24 cellular contexts compared by ENCODE assay signal in genomic region chrX:68848189-68848940, GRCh38. TPM values are rescaled to one million over a fixed set of nuclear protein-coding genes. Genes with fewer than 3 reads are reported as not detected.
A peak's percentile ranks its signal among the peaks of the same experiment; 100 is the strongest.
DNase-seq lines count a peak whose midpoint lies in the region; ATAC-seq, FAIRE-seq and TF ChIP-seq lines count a peak whose summit lies in the region.
"Had no signal": no experiment of that assay in that cellular context is flagged by ENCODE, and none has a peak within 500 bp of the region (broad histone marks: within the 10 kb centered on the region; RNA-seq: fewer than 3 reads in every experiment).

No MANE protein-coding gene starts in this region.

- TF ChIP-seq CTCF in brain (conservative IDR thresholded peaks at IDR 0.05) (no peak), pancreas (IDR thresholded peaks at IDR 0.05) (no peak), heart left ventricle (IDR thresholded peaks at IDR 0.05) (no peak)

- no peak overlapping the region for H3K4me3 Mint-ChIP-seq in brain
- H3K4me3 Mint-ChIP-seq: CD4-positive, alpha-beta T cell; H9; HFFc6 had no signal

- WGBS in pancreas, 2 donors: 69 to 84% methylated on average over 8 of the region's 8 CpGs
- 73 to 87% (median 79%) methylated on average over 8 of the region's 8 CpGs for WGBS in heart left ventricle, 4 donors

- H3K4me1 ChIP-seq in pancreas (peaks cover 0 to 1% (median 0%) of the 10 kb centered on the region in 3 donors), heart left ventricle (peaks cover 0 to 4% (median 0%) of the 10 kb centered on the region in 12 donors)
- H3K4me1 ChIP-seq: Peyer's patch had no signal

- no peaks in the 10 kb centered on the region for H3K36me3 ChIP-seq in pancreas
- peaks cover 0 to 3% (median 0%) of the 10 kb centered on the region in 9 donors for H3K36me3 ChIP-seq in heart left ventricle
- H3K36me3 ChIP-seq: BLaER1 treated with 17β-estradiol and CSF1 and Interleukin-3, amounts not matched to agents 10 nM and 100 nM; MG63; Peyer's patch had no signal

- peak; percentile 71 for FAIRE-seq in pancreas (lab: Jason Lieb, UNC)
- FAIRE-seq: A549, D721Med had no signal

- peak overlapping the region in 3 of 5 experiments; percentile 78 to 92 (median 86) for H3K27ac Mint-ChIP-seq in brain
- H3K27ac Mint-ChIP-seq: CD4-positive, alpha-beta T cell; H9; HFFc6 had no signal

- intact Hi-C loops in pancreas (cut with DNase I): no loop called here
- intact Hi-C loops in heart left ventricle (cut with DNase I): no loop called here

- H3K4me3 ChIP-seq in pancreas (no peak overlapping the region), heart left ventricle (no peak overlapping the region)
- H3K4me3 ChIP-seq: A549; BLaER1 treated with 17β-estradiol and CSF1 and Interleukin-3, amounts not matched to agents 10 nM and 100 nM; GM23248; MG63; Peyer's patch had no signal

- H3K9me3 ChIP-seq in pancreas (no peaks in the 10 kb centered on the region), heart left ventricle (no peaks in the 10 kb centered on the region)
- H3K9me3 ChIP-seq: A549; BLaER1 treated with 17β-estradiol and CSF1 and Interleukin-3, amounts not matched to agents 10 nM and 100 nM; MG63; Peyer's patch had no signal

- no peak for TF ChIP-seq POLR2A in heart left ventricle (IDR thresholded peaks at IDR 0.05)

- H3K36me3 Mint-ChIP-seq in brain: no peaks in the 10 kb centered on the region

- H3K27ac ChIP-seq in pancreas (no peak overlapping the region), heart left ventricle (no peak overlapping the region)
- H3K27ac ChIP-seq: A549; BLaER1 treated with 17β-estradiol and CSF1 and Interleukin-3, amounts not matched to agents 10 nM and 100 nM; GM23248 had no signal

- no peaks in the 10 kb centered on the region for H3K9me3 Mint-ChIP-seq in brain
- H3K9me3 Mint-ChIP-seq: CD4-positive, alpha-beta T cell; HFFc6 had no signal

- H3K27me3 ChIP-seq in pancreas (no peaks in the 10 kb centered on the region), heart left ventricle (peaks cover 0 to 10% (median 0%) of the 10 kb centered on the region in 9 donors)
- H3K27me3 ChIP-seq: MG63, Peyer's patch had no signal

- H3K4me1 Mint-ChIP-seq in brain: peaks cover 85% of the 10 kb centered on the region

- ATAC-seq in left lobe of liver (peak; percentile 56), pancreas (no peak), heart left ventricle (no peak), GM18868 (IDR thresholded peaks at IDR 0.05; ENCODE audit: unreplicated experiment) (no peak)
- ATAC-seq: A549 had no signal

- DNase-seq in left lobe of liver (ENCODE audit: low spot score) (no peak), pancreas (no peak), heart left ventricle (no peak), NOMO-1 (lab: John Stamatoyannopoulos, UW; ENCODE audit: unreplicated experiment in 2 of 2) (no peak)
- DNase-seq in stimulated activated CD8-positive, alpha-beta memory T cell treated with anti-CD3 and anti-CD28 coated beads, Interleukin-4, amount 100 ng/mL, for 48 hours: no peak
- DNase-seq: AML-193; CD4-positive, alpha-beta T cell; GM23248; H9; HFFc6; KG1; MG63; NCI-H1105 treated with DMSO at 0.1 percent for 48 hours; NCI-H146; NCI-H2029; NCI-H510A; OCI-M1; Peyer's patch; SHP77 treated with DMSO at 0.1 percent for 48 hours had no signal

- H3K27me3 Mint-ChIP-seq in brain: no peaks in the 10 kb centered on the region
- H3K27me3 Mint-ChIP-seq: CD4-positive, alpha-beta T cell had no signal

RNA-seq across cellular contexts. Expression of gene EFNB1, which starts 19.5 kb away (rescaled TPM):
- polyA plus RNA-seq in brain (ENCODE audit: insufficient read depth, low read depth, low replicate concordance) (21.3 TPM), pancreas (1 to 10 TPM; 5.9 to 8.0 TPM), heart left ventricle (10 to 100 TPM; 25.4 to 33.2 TPM)
- total RNA-seq in left lobe of liver (10.8 TPM), pancreas (10 to 100 TPM in 1 of 6 donors, 1 to 10 TPM in 5; 2.4 to 13.3 (median 4.9) TPM), heart left ventricle (10 to 100 TPM; 15.9 to 78.8 (median 23.1) TPM)
